ENCODE assay signal across 8 cellular contexts in the genomic region with DNA sequence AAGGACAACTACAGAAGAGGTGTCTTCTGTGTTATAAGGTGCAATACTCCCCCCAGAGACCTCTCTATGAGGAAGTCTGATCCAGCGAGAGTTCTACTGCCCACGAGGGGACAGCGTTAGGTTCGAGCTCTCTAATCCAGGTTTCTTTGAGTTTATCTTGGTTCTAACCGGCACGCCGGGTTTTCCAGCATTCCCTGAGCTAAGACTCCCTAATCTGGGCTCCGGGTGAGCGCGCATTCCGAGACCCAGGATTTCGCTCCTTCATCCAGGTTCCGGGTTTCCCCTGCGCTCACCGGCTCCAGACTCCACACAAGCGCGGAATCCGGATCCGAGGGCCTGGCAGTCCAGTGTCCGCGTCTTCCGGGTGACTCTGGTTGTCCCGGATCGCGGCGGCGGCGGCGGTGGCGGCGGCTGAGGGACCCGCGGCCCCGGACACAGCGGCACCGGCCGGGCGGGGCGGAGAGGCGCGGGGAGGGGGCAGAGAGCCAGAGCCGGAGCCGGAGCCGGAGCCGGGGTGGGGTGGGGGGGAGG. TPM values are rescaled to one million over a fixed set of nuclear protein-coding genes. Genes with fewer than 3 reads are reported as not detected.
DNase-seq lines count a peak whose midpoint lies in the region; ATAC-seq, FAIRE-seq and TF ChIP-seq lines count a peak whose summit lies in the region.

Gene ZNF609, plus strand, starts transcription at position 373 of the 531 bp plus-strand sequence. CDS start 38,842 bp downstream, outside the sequence.

- intact Hi-C loops in lower leg skin (cut with DNase I; ENCODE audit: low total_unique reads), result no loop called here

- peak within 1 kb of the TSS; percentile 84 for H3K4me2 ChIP-seq in A549

- no peak for TF ChIP-seq EP300 in A549 (IDR thresholded peaks at IDR 0.05)

- H3K27ac ChIP-seq in A549, result peak within 1 kb of the TSS; percentile 98

- peaks cover 33% of the 10 kb centered on the region for H3K36me3 Mint-ChIP-seq in activated CD8-positive, alpha-beta T cell treated with anti-CD3 and anti-CD28 coated beads, Interleukin-2, amount 10 ng/mL, durations not matched to agents 7 days and 5 days (ENCODE audit: low read depth)

- H3K9me3 ChIP-seq in A549, result no peaks in the 10 kb centered on the region

- ATAC-seq in A549, result peak; percentile 83 to 88
- ATAC-seq in GM18867 (IDR thresholded peaks at IDR 0.05; ENCODE audit: unreplicated experiment), result peak; percentile 63
- peak; percentile 39 for ATAC-seq in HG03520 (IDR thresholded peaks at IDR 0.05; ENCODE audit: unreplicated experiment)
- ATAC-seq in activated CD8-positive, alpha-beta T cell treated with anti-CD3 and anti-CD28 coated beads, Interleukin-2, amount 10 ng/mL, durations not matched to agents 7 days and 5 days, result peak; percentile 68

- TF ChIP-seq POLR2A in A549 (IDR thresholded peaks at IDR 0.05; ENCODE audit: low read length) (peak; percentile 20; the same call in 1 of the 2 replicates), lower leg skin (IDR thresholded peaks at IDR 0.05) (no peak)

- TF ChIP-seq CTCF in A549 (IDR thresholded peaks at IDR 0.05) (0 out of 3 replicates have a peak, but pooled peaks have one; percentile 3), lower leg skin (IDR thresholded peaks at IDR 0.05) (no peak)

- H3K4me1 ChIP-seq in A549, result peaks cover 42% of the 10 kb centered on the region

- peak; percentile 96 to 99 for DNase-seq in A549 (ENCODE audit: low read depth in 1 of 2, low spot score in 1 of 2)
- DNase-seq in NCI-H82 (lab: John Stamatoyannopoulos, UW), result peak; percentile 99
- peak; percentile 89 for DNase-seq in activated CD8-positive, alpha-beta T cell treated with anti-CD3 and anti-CD28 coated beads, Interleukin-2, amount 10 ng/mL, durations not matched to agents 7 days and 5 days
- peak; percentile 99 for DNase-seq in ecto neural progenitor cell (ENCODE audit: low spot score)
- peak; percentile 91 to 98 for DNase-seq in lower leg skin (ENCODE audit: low spot score in 2 of 2)
- peak; percentile 92 for DNase-seq in stimulated activated CD4-positive, alpha-beta T cell treated with anti-CD3 and anti-CD28 coated beads, Interleukin-4, amount 100 ng/mL, for 24 hours

- H3K4me1 Mint-ChIP-seq in activated CD8-positive, alpha-beta T cell treated with anti-CD3 and anti-CD28 coated beads, Interleukin-2, amount 10 ng/mL, durations not matched to agents 7 days and 5 days (ENCODE audit: low read depth), result peaks cover 68% of the 10 kb centered on the region

- POLR2A ChIA-PET in A549 (lab: Yijun Ruan, JAX), result interaction anchor here (0.6 to 1.3 kb wide), 4 partner anchors 8 to 530 kb away, joined by 4 to 6 read pairs (median 5); partner anchors contain the start of genes SPG21 and TRIP4
- POLR2A ChIA-PET in activated CD8-positive, alpha-beta T cell treated with anti-CD3 and anti-CD28 coated beads, Interleukin-2, amount 10 ng/mL, durations not matched to agents 7 days and 5 days (lab: Charles Lee), result interaction anchor here (0.6 to 3.0 kb wide), 17 partner anchors 13 to 1403 kb away, joined by 3 to 22 read pairs (median 4); partner anchors contain the start of genes TRIP4 and USP3

- H3K27me3 Mint-ChIP-seq in activated CD8-positive, alpha-beta T cell treated with anti-CD3 and anti-CD28 coated beads, Interleukin-2, amount 10 ng/mL, durations not matched to agents 7 days and 5 days (ENCODE audit: low read depth), result no peaks in the 10 kb centered on the region

- 3% methylated on average over 13 of the region's 45 CpGs for WGBS in A549 (ENCODE audit: missing lambda C conversion rate)
- WGBS in lower leg skin, 2 donors, result 1 to 3% methylated on average over 15 to 23 of the region's 45 CpGs

- FAIRE-seq in A549 (lab: Jason Lieb, UNC), result no peak

- H3K4me3 ChIP-seq in A549 (peak within 1 kb of the TSS; percentile 85), lower leg skin (ENCODE audit: low read depth, poor library complexity, severe bottlenecking) (peak within 1 kb of the TSS; percentile 55)

- peak; percentile 35 to 47; a peak in 4 of 5 replicates for TF ChIP-seq RAD21 in A549 (conservative IDR thresholded peaks at IDR 0.05 in 1 of 2, IDR thresholded peaks at IDR 0.05 in 1 of 2)

- peak within 1 kb of the TSS; percentile 90 for H3K4me3 Mint-ChIP-seq in activated CD8-positive, alpha-beta T cell treated with anti-CD3 and anti-CD28 coated beads, Interleukin-2, amount 10 ng/mL, durations not matched to agents 7 days and 5 days

- CTCF ChIA-PET in A549 (lab: Yijun Ruan, JAX), result interaction anchor here (0.6 to 4.2 kb wide), 20 partner anchors 10 to 268 kb away, joined by 3 to 16 read pairs (median 4); no protein-coding TSS in a partner anchor
- CTCF ChIA-PET in activated CD8-positive, alpha-beta T cell treated with anti-CD3 and anti-CD28 coated beads, Interleukin-2, amount 10 ng/mL, durations not matched to agents 7 days and 5 days (lab: Charles Lee), result interaction anchor here (0.7 to 2.4 kb wide), 11 partner anchors 10 to 376 kb away, joined by 3 to 12 read pairs (median 5); no protein-coding TSS in a partner anchor

- peak within 1 kb of the TSS; percentile 89 for H3K27ac Mint-ChIP-seq in activated CD8-positive, alpha-beta T cell treated with anti-CD3 and anti-CD28 coated beads, Interleukin-2, amount 10 ng/mL, durations not matched to agents 7 days and 5 days

- H3K9me3 Mint-ChIP-seq in activated CD8-positive, alpha-beta T cell treated with anti-CD3 and anti-CD28 coated beads, Interleukin-2, amount 10 ng/mL, durations not matched to agents 7 days and 5 days (ENCODE audit: insufficient read depth), result no peaks in the 10 kb centered on the region

TF ChIP-seq in A549, 52 proteins besides CTCF, POLR2A, EP300 and RAD21 (continues in another document):
- TF ChIP-seq, protein P1, sequence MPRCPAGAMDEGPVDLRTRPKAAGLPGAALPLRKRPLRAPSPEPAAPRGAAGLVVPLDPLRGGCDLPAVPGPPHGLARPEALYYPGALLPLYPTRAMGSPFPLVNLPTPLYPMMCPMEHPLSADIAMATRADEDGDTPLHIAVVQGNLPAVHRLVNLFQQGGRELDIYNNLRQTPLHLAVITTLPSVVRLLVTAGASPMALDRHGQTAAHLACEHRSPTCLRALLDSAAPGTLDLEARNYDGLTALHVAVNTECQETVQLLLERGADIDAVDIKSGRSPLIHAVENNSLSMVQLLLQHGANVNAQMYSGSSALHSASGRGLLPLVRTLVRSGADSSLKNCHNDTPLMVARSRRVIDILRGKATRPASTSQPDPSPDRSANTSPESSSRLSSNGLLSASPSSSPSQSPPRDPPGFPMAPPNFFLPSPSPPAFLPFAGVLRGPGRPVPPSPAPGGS (IDR thresholded peaks at IDR 0.05), result peak; percentile 71; the same call in 1 of the 3 replicates
- TF ChIP-seq RCOR1 (IDR thresholded peaks at IDR 0.05; ENCODE audit: low read depth, low read length) (no peak), ZNF302 (CRISPR knock-in tag; IDR thresholded peaks at IDR 0.05) (no peak), JUNB (IDR thresholded peaks at IDR 0.05) (no peak), FOSL2 (IDR thresholded peaks at IDR 0.05) (no peak), FOSL2 (CRISPR knock-in tag; IDR thresholded peaks at IDR 0.05) (peak; percentile 71), ZSCAN20 (CRISPR knock-in tag; IDR thresholded peaks at IDR 0.05) (peak; percentile 50; the same call in 1 of the 2 replicates), CEBPB (IDR thresholded peaks at IDR 0.05) (peak in 1 of 2 experiments; percentile 50; a peak in 1 of 4 replicates)
- TF ChIP-seq, protein P2, sequence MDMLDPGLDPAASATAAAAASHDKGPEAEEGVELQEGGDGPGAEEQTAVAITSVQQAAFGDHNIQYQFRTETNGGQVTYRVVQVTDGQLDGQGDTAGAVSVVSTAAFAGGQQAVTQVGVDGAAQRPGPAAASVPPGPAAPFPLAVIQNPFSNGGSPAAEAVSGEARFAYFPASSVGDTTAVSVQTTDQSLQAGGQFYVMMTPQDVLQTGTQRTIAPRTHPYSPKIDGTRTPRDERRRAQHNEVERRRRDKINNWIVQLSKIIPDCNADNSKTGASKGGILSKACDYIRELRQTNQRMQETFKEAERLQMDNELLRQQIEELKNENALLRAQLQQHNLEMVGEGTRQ (IDR thresholded peaks at IDR 0.05), result no peak
- TF ChIP-seq, protein P3, sequence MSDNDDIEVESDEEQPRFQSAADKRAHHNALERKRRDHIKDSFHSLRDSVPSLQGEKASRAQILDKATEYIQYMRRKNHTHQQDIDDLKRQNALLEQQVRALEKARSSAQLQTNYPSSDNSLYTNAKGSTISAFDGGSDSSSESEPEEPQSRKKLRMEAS (IDR thresholded peaks at IDR 0.05), result peak; percentile 84
- TF ChIP-seq, protein P4, sequence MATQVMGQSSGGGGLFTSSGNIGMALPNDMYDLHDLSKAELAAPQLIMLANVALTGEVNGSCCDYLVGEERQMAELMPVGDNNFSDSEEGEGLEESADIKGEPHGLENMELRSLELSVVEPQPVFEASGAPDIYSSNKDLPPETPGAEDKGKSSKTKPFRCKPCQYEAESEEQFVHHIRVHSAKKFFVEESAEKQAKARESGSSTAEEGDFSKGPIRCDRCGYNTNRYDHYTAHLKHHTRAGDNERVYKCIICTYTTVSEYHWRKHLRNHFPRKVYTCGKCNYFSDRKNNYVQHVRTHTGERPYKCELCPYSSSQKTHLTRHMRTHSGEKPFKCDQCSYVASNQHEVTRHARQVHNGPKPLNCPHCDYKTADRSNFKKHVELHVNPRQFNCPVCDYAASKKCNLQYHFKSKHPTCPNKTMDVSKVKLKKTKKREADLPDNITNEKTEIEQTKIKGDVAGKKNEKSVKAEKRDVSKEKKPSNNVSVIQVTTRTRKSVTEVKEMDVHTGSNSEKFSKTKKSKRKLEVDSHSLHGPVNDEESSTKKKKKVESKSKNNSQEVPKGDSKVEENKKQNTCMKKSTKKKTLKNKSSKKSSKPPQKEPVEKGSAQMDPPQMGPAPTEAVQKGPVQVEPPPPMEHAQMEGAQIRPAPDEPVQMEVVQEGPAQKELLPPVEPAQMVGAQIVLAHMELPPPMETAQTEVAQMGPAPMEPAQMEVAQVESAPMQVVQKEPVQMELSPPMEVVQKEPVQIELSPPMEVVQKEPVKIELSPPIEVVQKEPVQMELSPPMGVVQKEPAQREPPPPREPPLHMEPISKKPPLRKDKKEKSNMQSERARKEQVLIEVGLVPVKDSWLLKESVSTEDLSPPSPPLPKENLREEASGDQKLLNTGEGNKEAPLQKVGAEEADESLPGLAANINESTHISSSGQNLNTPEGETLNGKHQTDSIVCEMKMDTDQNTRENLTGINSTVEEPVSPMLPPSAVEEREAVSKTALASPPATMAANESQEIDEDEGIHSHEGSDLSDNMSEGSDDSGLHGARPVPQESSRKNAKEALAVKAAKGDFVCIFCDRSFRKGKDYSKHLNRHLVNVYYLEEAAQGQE (IDR thresholded peaks at IDR 0.05), result 0 out of 2 replicates have a peak, but pooled peaks have one; percentile 12

RNA-seq across cellular contexts. Expression of gene ZNF609, which starts in this region (rescaled TPM):
- polyA plus RNA-seq in A549 (2011; rRNA removed) (39.9 and 54.4 TPM in 2 replicates), A549 (2017; fragmentation: RNase III; extraction: RNeasy Plus Mini Kit Qiagen cat#74134 plus additional on column Dnase treatment) (18.3 to 19.6 TPM (median 18.5 TPM) in 3 replicates)
- polyA plus RNA-seq in A549 (2012; cell fraction: cytosol; rRNA removed), result 11.5 and 15.0 TPM in 2 replicates
- polyA plus RNA-seq in A549 (2012; cell fraction: nucleus; rRNA removed), result 12.3 and 16.6 TPM in 2 replicates
- 74.8 and 82.2 TPM in 2 replicates for polyA minus RNA-seq in A549 (2011; rRNA and poly(A)+ RNA removed)
- total RNA-seq in activated CD8-positive, alpha-beta T cell treated with anti-CD3 and anti-CD28 coated beads, Interleukin-2, amount 10 ng/mL, durations not matched to agents 7 days and 5 days, result 10 to 100 TPM; 39.9 to 40.5 TPM
- 10 to 100 TPM; 19.4 to 30.5 (median 21.1) TPM for total RNA-seq in lower leg skin

Comparison
In these comparisons a context has a peak if more than half of its experiments do, and no peak if none do; other contexts are left out.
1. Peak in every context shown above with its lines: DNase-seq, ATAC-seq, H3K4me3 ChIP-seq and H3K27ac ChIP-seq.